10 cellular contexts compared by ENCODE assay signal in the genomic region with DNA sequence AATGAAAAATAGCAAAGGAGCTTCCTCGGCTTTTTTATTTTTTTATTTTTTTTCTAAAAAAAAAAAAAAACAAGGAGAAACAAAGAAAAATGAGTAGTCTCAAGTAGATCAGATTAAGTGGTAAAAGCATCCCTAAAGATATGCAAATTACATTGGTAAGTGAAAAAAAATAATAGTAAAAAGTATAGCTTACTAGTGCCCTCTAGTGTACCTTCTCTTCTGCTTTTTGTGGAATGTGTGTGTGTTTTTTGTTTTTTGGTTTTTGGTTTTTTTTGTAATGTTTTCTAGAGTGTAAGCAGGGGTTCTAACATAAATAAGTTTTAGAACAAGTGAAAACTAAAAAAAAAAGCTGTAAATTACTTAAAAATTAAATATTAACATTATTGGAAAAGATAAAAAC.
DNase-seq lines count a peak whose midpoint lies in the region; ATAC-seq and TF ChIP-seq lines count a peak whose summit lies in the region.
"Had no signal": no experiment of that assay in that cellular context is flagged by ENCODE, and none has a peak within 500 bp of the region (broad histone marks: within the 10 kb centered on the region; RNA-seq: fewer than 3 reads in every experiment).

No MANE protein-coding gene starts in this region.

- no peaks in the 10 kb centered on the region for H3K9me3 ChIP-seq in OCI-LY7 (ENCODE audit: low read length)

- H3K4me3 ChIP-seq in OCI-LY7 (ENCODE audit: low read depth, low read length, poor library complexity, severe bottlenecking): no peak overlapping the region

- H3K36me3 ChIP-seq in OCI-LY7 (ENCODE audit: insufficient read depth, low read length): no peaks in the 10 kb centered on the region

- no peak overlapping the region for H2AFZ ChIP-seq in OCI-LY7 (ENCODE audit: low read length)

- ATAC-seq in foreskin keratinocyte (no peak), HG02852 (IDR thresholded peaks at IDR 0.05; ENCODE audit: unreplicated experiment) (no peak), HG02981 (IDR thresholded peaks at IDR 0.05; ENCODE audit: unreplicated experiment) (no peak)
- ATAC-seq: natural killer cell treated with Interleukin-12 subunit alpha and Interleukin-12 subunit beta and Interleukin-15 and Interleukin-18, amount 100 ng/mL, for 72 hours had no signal

- H3K79me2 ChIP-seq in OCI-LY7 (ENCODE audit: insufficient read depth, low read depth, low read length): no peaks in the 10 kb centered on the region

- H3K27me3 ChIP-seq in foreskin keratinocyte: no peaks in the 10 kb centered on the region

- H3K4me1 ChIP-seq in OCI-LY7 (ENCODE audit: insufficient read depth, low read length, poor library complexity, severe bottlenecking) (no peaks in the 10 kb centered on the region), foreskin keratinocyte (no peaks in the 10 kb centered on the region)

- H3K27ac ChIP-seq in OCI-LY7 (ENCODE audit: low read depth, low read length, poor library complexity, severe bottlenecking) (no peak overlapping the region), foreskin keratinocyte (no peak overlapping the region)
- H3K27ac ChIP-seq: epithelial cell of prostate had no signal

- CTCF ChIA-PET in HEK293T (lab: Yijun Ruan, JAX): interaction anchor here (0.6 kb wide), 1 partner anchor 607 kb away, joined by 4 read pairs; no protein-coding TSS in a partner anchor
- CTCF ChIA-PET in OCI-LY7 (lab: Charles Lee; ENCODE audit: unreplicated experiment): no interaction called here

- BruUV-seq in OCI-LY7 (replicated peaks; lab: Mats Ljungman, UMichigan): no TSS peak

- no peaks in the 10 kb centered on the region for H3K9me2 ChIP-seq in OCI-LY7 (ENCODE audit: insufficient read depth, low read length)

- DNase-seq in AML-193 (lab: John Stamatoyannopoulos, UW): peak; percentile 17 to 26
- no peak for DNase-seq in HEK293T (ENCODE audit: extremely low spot score)
- DNase-seq in OCI-LY7 (ENCODE audit: low spot score): peak; percentile 2
- peak in 1 of 2 donors; percentile 2 for DNase-seq in foreskin keratinocyte
- no peak for DNase-seq in stimulated activated CD4-positive, alpha-beta T cell treated with anti-CD3 and anti-CD28 coated beads, Interleukin-15, amount 100 ng/mL, for 24 hours
- DNase-seq in stimulated activated CD4-positive, alpha-beta T cell treated with anti-CD3 and anti-CD28 coated beads, Interleukin-1b, Interleukin-23, amount 100 ng/mL, for 48 hours: no peak

- H4K20me1 ChIP-seq in OCI-LY7 (ENCODE audit: insufficient read depth, low read length): no peaks in the 10 kb centered on the region

- TF ChIP-seq CTCF in OCI-LY7 (conservative IDR thresholded peaks at IDR 0.05; ENCODE audit: low read length) (peak; percentile 76), foreskin keratinocyte (conservative IDR thresholded peaks at IDR 0.05) (peak; percentile 49)

- POLR2A ChIA-PET in HEK293T (lab: Yijun Ruan, JAX): no interaction called here
- POLR2A ChIA-PET in OCI-LY7 (lab: Charles Lee): interaction anchor here (0.7 to 1.4 kb wide), 2 partner anchors 15 to 45 kb away, joined by 3 to 4 read pairs; no protein-coding TSS in a partner anchor

- H3K4me2 ChIP-seq in OCI-LY7 (ENCODE audit: low read length): no peak overlapping the region

- intact Hi-C loops in OCI-LY7 (cut with micrococcal nuclease; ENCODE audit: unreplicated experiment): no loop called here

TF ChIP-seq in HEK293T, 16 proteins besides CTCF, POLR2A, EP300 and RAD21:
- peak; percentile 81 for TF ChIP-seq ZNF384 (IDR thresholded peaks at IDR 0.05)
- TF ChIP-seq L3MBTL2 (conservative IDR thresholded peaks at IDR 0.05): no peak

Comparison
In these comparisons a context has a peak if more than half of its experiments do, and no peak if none do; other contexts are left out.
1. DNase-seq: peak in AML-193 (2 of 2) and OCI-LY7 (single experiment); none in HEK293T (single experiment), stimulated activated CD4-positive, alpha-beta T cell treated with anti-CD3 and anti-CD28 coated beads, Interleukin-15, amount 100 ng/mL, for 24 hours (single experiment) and stimulated activated CD4-positive, alpha-beta T cell treated with anti-CD3 and anti-CD28 coated beads, Interleukin-1b, Interleukin-23, amount 100 ng/mL, for 48 hours (single experiment).